In the genomic region with DNA sequence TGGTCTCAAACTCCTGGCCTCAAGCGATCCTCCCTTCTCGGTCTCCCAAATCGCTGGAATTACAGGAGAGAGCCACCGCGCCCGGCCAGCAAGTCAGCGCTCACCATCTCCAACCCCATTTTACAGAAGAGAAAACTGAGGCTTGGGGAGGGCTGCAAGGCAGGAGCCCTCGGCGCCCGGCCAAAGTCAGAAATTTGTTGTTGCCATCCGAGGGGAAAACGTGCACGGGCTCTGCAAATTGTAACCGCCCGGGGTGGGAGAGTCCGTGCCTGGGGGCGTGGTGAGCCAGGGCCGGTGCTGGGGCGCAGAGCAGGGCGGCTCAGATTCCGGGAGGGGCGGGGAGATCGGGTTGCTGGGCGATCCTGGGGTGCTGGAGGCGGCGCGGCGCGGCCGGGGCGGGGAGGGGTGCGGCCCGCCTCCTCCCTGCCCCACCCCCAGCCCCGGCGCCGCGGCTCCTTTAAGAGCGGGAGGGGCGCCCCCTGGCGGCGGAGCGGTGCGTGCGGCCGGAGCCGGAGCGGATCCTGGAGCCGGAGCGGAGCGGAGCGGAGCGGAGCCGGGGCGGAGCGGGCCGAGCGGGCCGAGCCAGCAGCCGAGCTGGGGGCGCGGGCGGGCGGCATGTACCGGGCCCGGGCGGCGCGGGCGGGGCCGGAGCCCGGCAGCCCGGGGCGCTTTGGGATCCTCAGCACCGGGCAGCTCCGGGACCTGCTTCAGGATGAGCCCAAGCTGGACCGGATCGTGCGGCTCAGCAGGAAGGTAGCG, we compare ENCODE assay signal across 8 cellular contexts. TPM values are rescaled to one million over a fixed set of nuclear protein-coding genes. Genes with fewer than 3 reads are reported as not detected.
DNase-seq lines count a peak whose midpoint lies in the region; ATAC-seq and TF ChIP-seq lines count a peak whose summit lies in the region.

VPS37D (plus strand) TSS at position 488 of the 759 bp plus-strand sequence; CDS start at position 616, 128 bp downstream.

- H3K4me1 ChIP-seq in Loucy (ENCODE audit: insufficient read depth, low read length, poor library complexity, severe bottlenecking): peaks cover 9% of the 10 kb centered on the region
- H3K4me1 ChIP-seq in thoracic aorta (ENCODE audit: control insufficient read depth in 1 of 2, low read depth in 2 of 2): peaks cover 12 to 14% of the 10 kb centered on the region in 2 donors

- peak; percentile 60 for TF ChIP-seq CTCF in Loucy (conservative IDR thresholded peaks at IDR 0.05; ENCODE audit: low read length)
- TF ChIP-seq CTCF in osteocyte (IDR thresholded peaks at IDR 0.05): peak; percentile 85
- TF ChIP-seq CTCF in thoracic aorta (IDR thresholded peaks at IDR 0.05): peak; percentile 79

- H3K27ac ChIP-seq in SK-N-MC (no peak within 1 kb of the TSS), thoracic aorta (no peak within 1 kb of the TSS)

- H3K27me3 ChIP-seq in Loucy (ENCODE audit: insufficient read depth, low read length, poor library complexity, severe bottlenecking): peaks cover 6% of the 10 kb centered on the region
- H3K27me3 ChIP-seq in thoracic aorta (replicated peaks; ENCODE audit: insufficient read depth): no peaks in the 10 kb centered on the region

- H3K79me2 ChIP-seq in Loucy (ENCODE audit: insufficient read depth, low read length): no peaks in the 10 kb centered on the region

- no peaks in the 10 kb centered on the region; the same call in 1 of the 2 replicates for H3K9me3 ChIP-seq in Loucy (ENCODE audit: insufficient read depth, low read depth, low read length)
- H3K9me3 ChIP-seq in SK-N-MC (ENCODE audit: low read depth, low read length): no peaks in the 10 kb centered on the region
- no peaks in the 10 kb centered on the region for H3K9me3 ChIP-seq in thoracic aorta

- peak within 1 kb of the TSS; percentile 43 for H3K27ac Mint-ChIP-seq in osteocyte (ENCODE audit: unreplicated experiment)

- peak within 1 kb of the TSS; percentile 69 for H2AFZ ChIP-seq in Loucy (ENCODE audit: low read length)

- H3K27me3 Mint-ChIP-seq in osteocyte (ENCODE audit: unreplicated experiment): peaks cover 17% of the 10 kb centered on the region

- ATAC-seq in thoracic aorta (ENCODE audit: insufficient number of reproducible peaks, low FRiP score, low read depth): peak; percentile 49

- H3F3A ChIP-seq in Loucy (ENCODE audit: low read depth): no peaks in the 10 kb centered on the region

- no peaks in the 10 kb centered on the region for H3K9me2 ChIP-seq in Loucy (replicated peaks; ENCODE audit: low read depth, low read length)

- peaks cover 5% of the 10 kb centered on the region for H3K9me3 Mint-ChIP-seq in osteocyte (ENCODE audit: unreplicated experiment)

- no peaks in the 10 kb centered on the region for H4K20me1 ChIP-seq in Loucy (ENCODE audit: insufficient read depth, low read length, poor library complexity, severe bottlenecking)

- intact Hi-C loops in head of caudate nucleus (cut with DNase I): no loop called here

- peak within 1 kb of the TSS; percentile 36 for H3K9ac ChIP-seq in Loucy (ENCODE audit: low read depth, low read length, poor library complexity, severe bottlenecking)
- peak within 1 kb of the TSS; percentile 82 for H3K9ac ChIP-seq in SK-N-MC (ENCODE audit: insufficient read length)

- DNase-seq in ELF-1 (ENCODE audit: low read depth, low spot score): peak; percentile 86
- peak; percentile 81 for DNase-seq in H4 (ENCODE audit: low spot score)
- peak; percentile 20 for DNase-seq in SK-N-MC (ENCODE audit: low read depth, low spot score)
- DNase-seq in activated naive CD4-positive, alpha-beta T cell treated with anti-CD3 and anti-CD28 coated beads, Interleukin-2, amount 50 U/mL, for 16 hours: peak; percentile 92
- peak; percentile 62 to 96 (median 90) for DNase-seq in head of caudate nucleus
- peak; percentile 98 for DNase-seq in osteocyte (ENCODE audit: extremely low spot score, unreplicated experiment)
- DNase-seq in thoracic aorta (ENCODE audit: low spot score): peak; percentile 57

- H3K4me3 Mint-ChIP-seq in osteocyte (ENCODE audit: unreplicated experiment): peak within 1 kb of the TSS; percentile 81

- H3K4me2 ChIP-seq in Loucy (ENCODE audit: low read depth, low read length, poor library complexity, severe bottlenecking): peak within 1 kb of the TSS; percentile 76

- H3K36me3 Mint-ChIP-seq in osteocyte (ENCODE audit: unreplicated experiment): peaks cover 5% of the 10 kb centered on the region

- H3K4me1 Mint-ChIP-seq in osteocyte (ENCODE audit: unreplicated experiment): peaks cover 12% of the 10 kb centered on the region

- H3K4me3 ChIP-seq in Loucy (ENCODE audit: low read length, poor library complexity, severe bottlenecking) (peak within 1 kb of the TSS; percentile 65), SK-N-MC (peak within 1 kb of the TSS; percentile 86), thoracic aorta (peak within 1 kb of the TSS; percentile 81)

- H3K36me3 ChIP-seq in Loucy (ENCODE audit: insufficient read depth, low read length) (no peaks in the 10 kb centered on the region), SK-N-MC (ENCODE audit: insufficient read depth, low read length) (no peaks in the 10 kb centered on the region; the same call in 1 of the 2 replicates), thoracic aorta (no peaks in the 10 kb centered on the region)

RNA-seq across cellular contexts. Expression of gene VPS37D, which starts in this region (rescaled TPM):
- 3.7 and 6.3 TPM in 2 replicates for total RNA-seq in H4 (2014; rRNA removed; shearing (Covaris generic))
- total RNA-seq in osteocyte: 5.0 and 6.2 TPM in 2 replicates
- 1 to 10 TPM in 1 of 2 donors, under 1 TPM in 1; 0.92 to 1.2 TPM for total RNA-seq in thoracic aorta

Comparison
In these comparisons a context has a peak if more than half of its experiments do, and no peak if none do; other contexts are left out.
1. DNase-seq: peak in every context shown above with its lines; median percentile 98 in osteocyte; 92 in activated naive CD4-positive, alpha-beta T cell treated with anti-CD3 and anti-CD28 coated beads, Interleukin-2, amount 50 U/mL, for 16 hours; 90 in head of caudate nucleus; 86 in ELF-1; 81 in H4; 57 in thoracic aorta; 20 in SK-N-MC.